1 cellular context compared by ENCODE assay signal in genomic region chr16:74730049-74730683, GRCh38.
TF ChIP-seq lines count a peak whose summit lies in the region.

No MANE protein-coding gene starts in this region.

TF ChIP-seq in HepG2, 621 proteins besides CTCF, POLR2A, EP300 and RAD21 (continues in another document):
- TF ChIP-seq HINFP (CRISPR knock-in tag; IDR thresholded peaks at IDR 0.05; ENCODE audit: low read depth) (no peak), MAFF (IDR thresholded peaks at IDR 0.05; ENCODE audit: low read depth, low read length) (no peak), TCF7L2 (IDR thresholded peaks at IDR 0.05; ENCODE audit: low read depth, low read length) (no peak), NFAT5 (CRISPR knock-in tag; IDR thresholded peaks at IDR 0.05) (no peak), NRL (CRISPR knock-in tag; IDR thresholded peaks at IDR 0.05; ENCODE audit: borderline replicate concordance) (0 out of 2 replicates have a peak, but pooled peaks have one; percentile 26), TARDBP (CRISPR knock-in tag; IDR thresholded peaks at IDR 0.05) (no peak), FUBP1 (CRISPR knock-in tag; IDR thresholded peaks at IDR 0.05; ENCODE audit: borderline replicate concordance) (no peak), JUND (CRISPR knock-in tag; IDR thresholded peaks at IDR 0.05) (no peak), ZNF687 (CRISPR knock-in tag; IDR thresholded peaks at IDR 0.05) (peak; percentile 54), TEAD3 (CRISPR knock-in tag; optimal IDR thresholded peaks at IDR 0.05; ENCODE audit: borderline replicate concordance) (no peak), POLR2AphosphoS5 (IDR thresholded peaks at IDR 0.05; ENCODE audit: low read depth, low read length) (no peak), GTF3A (CRISPR knock-in tag; conservative IDR thresholded peaks at IDR 0.05) (no peak), TIGD3 (CRISPR knock-in tag; IDR thresholded peaks at IDR 0.05; ENCODE audit: borderline replicate concordance) (no peak), HIVEP1 (CRISPR knock-in tag; IDR thresholded peaks at IDR 0.05) (0 out of 2 replicates have a peak, but pooled peaks have one; percentile 58), MAZ (IDR thresholded peaks at IDR 0.05; ENCODE audit: borderline replicate concordance, low read depth, low read length) (no peak), MAZ (CRISPR knock-in tag; IDR thresholded peaks at IDR 0.05; ENCODE audit: low read depth) (0 out of 2 replicates have a peak, but pooled peaks have one; percentile 26), ATF7-NPFF (CRISPR knock-in tag; IDR thresholded peaks at IDR 0.05; ENCODE audit: low read depth) (no peak), ZNF776 (CRISPR knock-in tag; IDR thresholded peaks at IDR 0.05) (0 out of 2 replicates have a peak, but pooled peaks have one; percentile 40), ZNF710 (CRISPR knock-in tag; IDR thresholded peaks at IDR 0.05; ENCODE audit: borderline replicate concordance) (no peak), SMYD3 (CRISPR knock-in tag; IDR thresholded peaks at IDR 0.05) (no peak), ZNF768 (CRISPR knock-in tag; IDR thresholded peaks at IDR 0.05) (no peak), ZNF350 (CRISPR knock-in tag; IDR thresholded peaks at IDR 0.05; ENCODE audit: borderline replicate concordance, low read depth) (no peak), SP140L (CRISPR knock-in tag; IDR thresholded peaks at IDR 0.05; ENCODE audit: borderline replicate concordance) (no peak), ARNTL (CRISPR knock-in tag; IDR thresholded peaks at IDR 0.05) (no peak), ZNF281 (CRISPR knock-in tag; IDR thresholded peaks at IDR 0.05; ENCODE audit: borderline replicate concordance) (no peak), ZBTB33 (CRISPR knock-in tag; IDR thresholded peaks at IDR 0.05) (peak; percentile 27; the same call in 1 of the 2 replicates), PRDM10 (CRISPR knock-in tag; IDR thresholded peaks at IDR 0.05; ENCODE audit: low read depth) (no peak)
